ENCODE assay signal across 8 cellular contexts in the genomic region with DNA sequence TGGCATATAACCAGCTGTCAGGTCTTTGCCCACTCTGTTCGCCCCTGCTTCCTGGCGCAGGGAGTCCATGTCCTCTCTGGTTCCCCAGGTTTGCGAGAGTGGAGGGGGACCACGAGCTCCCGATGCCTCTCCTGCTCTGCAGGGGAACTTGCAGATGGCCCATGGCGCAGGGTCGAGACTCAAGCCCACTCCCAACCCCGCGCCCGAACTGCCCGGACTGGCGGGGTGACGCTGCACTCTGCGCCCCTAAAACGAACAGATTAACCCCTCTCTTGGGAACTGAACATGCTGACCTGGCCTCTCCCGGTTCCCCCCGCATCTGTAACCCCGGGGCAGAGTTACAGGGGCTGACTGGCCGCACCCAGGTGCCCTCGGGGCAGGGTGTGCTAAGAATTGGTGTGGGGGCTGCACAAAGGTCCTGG. TPM values are rescaled to one million over a fixed set of nuclear protein-coding genes. Genes with fewer than 3 reads are reported as not detected.
DNase-seq lines count a peak whose midpoint lies in the region; ATAC-seq and TF ChIP-seq lines count a peak whose summit lies in the region.

No MANE protein-coding gene starts in this region.

- H3K36me3 ChIP-seq in KOPT-K1 (ENCODE audit: insufficient read depth, low read length) = no peaks in the 10 kb centered on the region
- H3K36me3 ChIP-seq in duodenal mucosa (ENCODE audit: control insufficient read depth in 1 of 2, insufficient read depth in 2 of 2, low read length in 2 of 2) = peaks cover 0 to 3% of the 10 kb centered on the region in 2 donors
- no peaks in the 10 kb centered on the region for H3K36me3 ChIP-seq in neural progenitor cell

- peak overlapping the region; percentile 96 for H3K4me2 ChIP-seq in neural progenitor cell

- H3K27me3 ChIP-seq in CD4-positive, alpha-beta T cell (ENCODE audit: control insufficient read depth, insufficient read depth, low read length) = no peaks in the 10 kb centered on the region
- H3K27me3 ChIP-seq in duodenal mucosa (ENCODE audit: control insufficient read depth in 1 of 2, insufficient read depth in 2 of 2, low read length in 2 of 2) (no peaks in the 10 kb centered on the region), neural progenitor cell (peaks cover 26% of the 10 kb centered on the region)

- ATAC-seq in CD4-positive, alpha-beta T cell (ENCODE audit: poor library complexity) = no peak

- TF ChIP-seq CTCF in CD4-positive, alpha-beta T cell (IDR thresholded peaks at IDR 0.05) = no peak
- no peak for TF ChIP-seq CTCF in neural progenitor cell (IDR thresholded peaks at IDR 0.05)

- no peaks in the 10 kb centered on the region for H3K9me3 Mint-ChIP-seq in CD4-positive, alpha-beta T cell
- no peaks in the 10 kb centered on the region for H3K9me3 Mint-ChIP-seq in neural progenitor cell

- H3K9ac ChIP-seq in duodenal mucosa (ENCODE audit: low read depth in 1 of 2, low read length in 2 of 2) (peak overlapping the region; percentile 91 to 92), neural progenitor cell (no peak overlapping the region)

- POLR2A ChIA-PET in CD4-positive, alpha-beta T cell (lab: Charles Lee) = interaction anchor here (0.9 to 2.5 kb wide), 10 partner anchors 9 to 160 kb away, joined by 3 to 13 read pairs (median 5); partner anchors contain the start of genes ESRP2, PRMT7, SLC7A6 and SLC7A6OS

- H3K4me3 Mint-ChIP-seq in CD4-positive, alpha-beta T cell = peak overlapping the region; percentile 99
- H3K4me3 Mint-ChIP-seq in neural progenitor cell = peak overlapping the region; percentile 98

- no peaks in the 10 kb centered on the region for H3K9me3 ChIP-seq in CD4-positive, alpha-beta T cell (ENCODE audit: control insufficient read depth, low read length)
- H3K9me3 ChIP-seq in KOPT-K1 (ENCODE audit: insufficient read depth, low read length, poor library complexity, severe bottlenecking) = no peaks in the 10 kb centered on the region
- H3K9me3 ChIP-seq in duodenal mucosa (ENCODE audit: control insufficient read depth in 1 of 2, low read length in 2 of 2) = no peaks in the 10 kb centered on the region
- no peaks in the 10 kb centered on the region for H3K9me3 ChIP-seq in neural progenitor cell (ENCODE audit: low read depth)

- peaks cover 21% of the 10 kb centered on the region for H3K4me1 Mint-ChIP-seq in CD4-positive, alpha-beta T cell (ENCODE audit: low read depth)
- H3K4me1 Mint-ChIP-seq in neural progenitor cell = peaks cover 13% of the 10 kb centered on the region

- no peaks in the 10 kb centered on the region for H3K79me2 ChIP-seq in neural progenitor cell (ENCODE audit: low read depth)

- H3K36me3 Mint-ChIP-seq in CD4-positive, alpha-beta T cell (ENCODE audit: low read depth) = peaks cover 8% of the 10 kb centered on the region
- H3K36me3 Mint-ChIP-seq in neural progenitor cell = peaks cover 3% of the 10 kb centered on the region

- peak overlapping the region; percentile 89 for H2AFZ ChIP-seq in neural progenitor cell (replicated peaks)

- H3K4me3 ChIP-seq in duodenal mucosa (ENCODE audit: low read depth in 1 of 2, low read length in 2 of 2) (peak overlapping the region; percentile 99 to 100), neural progenitor cell (peak overlapping the region; percentile 94)

- no peaks in the 10 kb centered on the region for H4K20me1 ChIP-seq in neural progenitor cell (ENCODE audit: low read depth)

- CTCF ChIA-PET in CD4-positive, alpha-beta T cell (lab: Charles Lee) = interaction anchor here (0.8 to 3.0 kb wide), 3 partner anchors 17 to 84 kb away, joined by 4 to 15 read pairs (median 12); partner anchors contain the start of gene SLC7A6

- no peaks in the 10 kb centered on the region for H3K27me3 Mint-ChIP-seq in CD4-positive, alpha-beta T cell
- H3K27me3 Mint-ChIP-seq in neural progenitor cell (ENCODE audit: insufficient read depth, low read depth) = peaks cover 22% of the 10 kb centered on the region

- intact Hi-C loops in CD4-positive, alpha-beta T cell (cut with DNase I, micrococcal nuclease) = loop anchor here in 1 of 2 experiments (5.0 to 10.0 kb wide), 2 partner anchors 200 to 598 kb away; partner anchors contain the start of genes SMPD3 and TANGO6

- DNase-seq in CD4-positive, alpha-beta T cell = no peak
- no peak for DNase-seq in neural progenitor cell (ENCODE audit: low spot score)
- DNase-seq in NCI-H2029 treated with DMSO at 0.1 percent for 48 hours (lab: John Stamatoyannopoulos, UW) = no peak
- no peak for DNase-seq in cerebellum (ENCODE audit: low spot score)
- DNase-seq in retina = no peak
- DNase-seq in SW480 (ENCODE audit: low spot score) = no peak

- peak overlapping the region; percentile 50 for H3K27ac Mint-ChIP-seq in CD4-positive, alpha-beta T cell
- peak overlapping the region; percentile 79 for H3K27ac Mint-ChIP-seq in neural progenitor cell

- no peak overlapping the region for H3K27ac ChIP-seq in CD4-positive, alpha-beta T cell (ENCODE audit: low read depth, low read length)
- H3K27ac ChIP-seq in KOPT-K1 (ENCODE audit: low read depth, low read length, poor library complexity, severe bottlenecking) (peak overlapping the region; percentile 47), duodenal mucosa (ENCODE audit: low read depth, low read length) (no peak overlapping the region), neural progenitor cell (no peak overlapping the region)

- peaks cover 2% of the 10 kb centered on the region for H3F3A ChIP-seq in neural progenitor cell (ENCODE audit: low read depth)

- H3K4me1 ChIP-seq in duodenal mucosa (ENCODE audit: control insufficient read depth in 1 of 2, insufficient read depth in 2 of 2, low read length in 2 of 2) (peaks cover 37 to 40% of the 10 kb centered on the region in 2 donors), neural progenitor cell (peaks cover 4% of the 10 kb centered on the region)

RNA-seq across cellular contexts. Expression of gene PLA2G15, which starts 0.7 kb away (rescaled TPM):
- total RNA-seq in CD4-positive, alpha-beta T cell = 1 to 10 TPM; 4.3 to 4.7 TPM
- 3.8 and 11.7 TPM in 2 replicates for total RNA-seq in neural progenitor cell (ENCODE audit: low replicate concordance)
- total RNA-seq in cerebellum = 13.2 TPM

RNA-seq across cellular contexts. Expression of gene ESRP2, which starts 8.6 kb away (rescaled TPM):
- total RNA-seq in CD4-positive, alpha-beta T cell = not detected
- 1.5 and 5.4 TPM in 2 replicates for total RNA-seq in neural progenitor cell (ENCODE audit: low replicate concordance)
- not detected for total RNA-seq in cerebellum

RNA-seq across cellular contexts. Expression of gene SLC7A6, which starts 19.8 kb away (rescaled TPM):
- total RNA-seq in CD4-positive, alpha-beta T cell = 100 to 1,000 TPM; 187 to 197 TPM
- total RNA-seq in neural progenitor cell (ENCODE audit: low replicate concordance) (5.6 and 13.7 TPM in 2 replicates), cerebellum (26.7 TPM)
